Comparison of ENCODE assay signal across 37 cellular contexts in the genomic region with DNA sequence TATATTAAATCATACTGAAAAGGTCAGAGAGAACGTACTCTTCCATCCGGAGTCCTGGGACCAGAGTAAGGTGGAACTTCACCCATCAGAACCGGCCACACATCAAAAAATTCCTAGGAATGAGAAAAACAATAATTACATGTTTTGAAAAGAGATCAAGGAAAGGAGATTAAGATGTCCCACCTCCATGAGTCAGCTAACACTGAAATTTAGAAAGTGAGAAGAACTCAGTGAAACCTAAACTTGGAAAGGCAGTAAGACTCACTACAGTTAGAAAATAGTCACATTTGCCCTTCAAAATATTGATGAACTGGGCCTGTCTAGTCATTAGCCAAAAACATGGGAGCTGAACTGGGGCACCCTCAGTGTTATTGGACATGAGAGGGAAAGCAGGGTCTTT. TPM values are rescaled to one million over a fixed set of nuclear protein-coding genes. Genes with fewer than 3 reads are reported as not detected.
"Had no signal": no experiment of that assay in that cellular context is flagged by ENCODE, and none has a peak within 500 bp of the region (broad histone marks: within the 10 kb centered on the region; RNA-seq: fewer than 3 reads in every experiment).

No MANE protein-coding gene starts in this region.

- H3K9me3 ChIP-seq: adrenal gland had no signal

- H3K9me3 Mint-ChIP-seq: activated B cell treated with CpG ODN at 0.5 μM for 24 hours; activated CD4-positive, alpha-beta memory T cell treated with anti-CD3 and anti-CD28 coated beads for 36 hours; activated CD4-positive, alpha-beta T cell treated with anti-CD3 and anti-CD28 coated beads, Interleukin-2, amount 10 ng/mL, durations not matched to agents 7 days and 5 days; activated CD8-positive, alpha-beta T cell treated with anti-CD3 and anti-CD28 coated beads for 36 hours; activated naive CD4-positive, alpha-beta T cell treated with anti-CD3 and anti-CD28 coated beads for 36 hours; activated naive CD4-positive, alpha-beta T cell treated with anti-CD3 and anti-CD28 coated beads, Interleukin-2, amount 50 U/mL, for 72 hours; activated naive CD8-positive, alpha-beta T cell treated with anti-CD3 and anti-CD28 coated beads for 36 hours; activated T-cell treated with anti-CD3 and anti-CD28 coated beads, Interleukin-2, amount 50 U/mL, for 4 hours; activated T-cell treated with anti-CD3 and anti-CD28 coated beads, Interleukin-2, amount 50 U/mL, for 72 hours; activated T-helper 1 cell treated with anti-CD3 and anti-CD28 coated beads, Interleukin-12 subunit alpha, Interleukin-12 subunit beta, Interleukin-2, Interleukin-4 antibody, amounts not matched to agents 30 ng/mL and 10 ng/mL and 1 ng/mL, durations not matched to agents 14 hours and 24 hours and 36 hours; activated T-helper 17 cell treated with anti-CD3 and anti-CD28 coated beads, Interleukin-2, amount 50 U/mL, for 72 hours; brain; central memory CD8-positive, alpha-beta T cell; T-helper 1 cell treated with Interleukin-12 subunit alpha and Interleukin-12 subunit beta and Interleukin-4 antibody, amounts not matched to agents 30 μg/mL and 1 μg/mL, for 36 hours; T-helper 2 cell treated with Interferon-gamma antibody and Interleukin-4, amounts not matched to agents 5 μg/mL and 100 μg/mL, for 36 hours had no signal

- DNase-seq: activated B cell treated with CpG ODN at 0.5 μM for 24 hours; activated CD4-positive, alpha-beta memory T cell treated with anti-CD3 and anti-CD28 coated beads for 36 hours; activated CD4-positive, alpha-beta T cell treated with anti-CD3 and anti-CD28 coated beads for 48 hours; activated CD4-positive, alpha-beta T cell treated with anti-CD3 and anti-CD28 coated beads, Interleukin-2, amount 10 ng/mL, durations not matched to agents 7 days and 5 days; activated CD4-positive, CD25-positive, alpha-beta regulatory T cell treated with anti-CD3 and anti-CD28 coated beads, Interleukin-2, amount 50 U/mL, for 72 hours; activated CD8-positive, alpha-beta memory T cell treated with anti-CD3 and anti-CD28 coated beads, Interleukin-2, amount 50 U/mL, for 4 hours; activated CD8-positive, alpha-beta T cell treated with anti-CD3 and anti-CD28 coated beads for 36 hours; activated effector memory CD4-positive, alpha-beta T cell treated with anti-CD3 and anti-CD28 coated beads, Interleukin-2, amount 50 U/mL, for 16 hours; activated gamma-delta T cell treated with Interleukin-2 at 50 U/mL for 16 hours; activated naive CD4-positive, alpha-beta T cell; activated naive CD4-positive, alpha-beta T cell treated with anti-CD3 and anti-CD28 coated beads for 36 hours; activated naive CD4-positive, alpha-beta T cell treated with anti-CD3 and anti-CD28 coated beads, Interleukin-2, amount 50 U/mL, for 16 hours; activated naive CD8-positive, alpha-beta T cell treated with anti-CD3 and anti-CD28 coated beads for 36 hours; activated T-cell treated with anti-CD3 and anti-CD28 coated beads for 4 hours; activated T-cell treated with anti-CD3 and anti-CD28 coated beads, Interleukin-2, amount 50 U/mL, for 1 hour; activated T-cell treated with anti-CD3 and anti-CD28 coated beads, Interleukin-2, amount 50 U/mL, for 4 hours; activated T-cell treated with anti-CD3 and anti-CD28 coated beads, Interleukin-2, amount 50 U/mL, for 72 hours; adrenal gland; amygdala; anterior cingulate cortex; caudate nucleus; cerebellar nuclear complex; T-helper 1 cell; T-helper 2 cell; T-helper 9 cell had no signal

- H3K4me3 Mint-ChIP-seq: activated B cell treated with CpG ODN at 0.5 μM for 24 hours; activated CD4-positive, alpha-beta memory T cell treated with anti-CD3 and anti-CD28 coated beads for 36 hours; activated CD4-positive, alpha-beta T cell treated with anti-CD3 and anti-CD28 coated beads, Interleukin-2, amount 10 ng/mL, durations not matched to agents 7 days and 5 days; activated CD8-positive, alpha-beta T cell treated with anti-CD3 and anti-CD28 coated beads for 36 hours; activated naive CD4-positive, alpha-beta T cell treated with anti-CD3 and anti-CD28 coated beads for 36 hours; activated naive CD8-positive, alpha-beta T cell treated with anti-CD3 and anti-CD28 coated beads for 36 hours; activated T-cell treated with anti-CD3 and anti-CD28 coated beads, Interleukin-2, amount 50 U/mL, for 4 hours; activated T-cell treated with anti-CD3 and anti-CD28 coated beads, Interleukin-2, amount 50 U/mL, for 72 hours; activated T-helper 1 cell treated with anti-CD3 and anti-CD28 coated beads, Interleukin-12 subunit alpha, Interleukin-12 subunit beta, Interleukin-2, Interleukin-4 antibody, amounts not matched to agents 30 ng/mL and 10 ng/mL and 1 ng/mL, durations not matched to agents 14 hours and 24 hours and 36 hours; activated T-helper 17 cell treated with anti-CD3 and anti-CD28 coated beads, Interleukin-2, amount 50 U/mL, for 72 hours; brain; central memory CD8-positive, alpha-beta T cell; T-helper 1 cell treated with Interleukin-12 subunit alpha and Interleukin-12 subunit beta and Interleukin-4 antibody, amounts not matched to agents 30 μg/mL and 1 μg/mL, for 36 hours; T-helper 2 cell treated with Interferon-gamma antibody and Interleukin-4, amounts not matched to agents 5 μg/mL and 100 μg/mL, for 36 hours had no signal

- ATAC-seq: activated CD8-positive, alpha-beta T cell treated with anti-CD3 and anti-CD28 coated beads for 36 hours; activated naive CD4-positive, alpha-beta T cell treated with anti-CD3 and anti-CD28 coated beads, Interleukin-2, amount 50 U/mL, for 72 hours; activated T-cell treated with anti-CD3 and anti-CD28 coated beads, Interleukin-2, amount 50 U/mL, for 4 hours; activated T-cell treated with anti-CD3 and anti-CD28 coated beads, Interleukin-2, amount 50 U/mL, for 72 hours; activated T-helper 17 cell treated with anti-CD3 and anti-CD28 coated beads, Interleukin-2, amount 50 U/mL, for 72 hours had no signal

- H3K27me3 ChIP-seq: adrenal gland, ascending aorta, cardiac muscle cell had no signal

- H3K36me3 Mint-ChIP-seq: activated CD4-positive, alpha-beta memory T cell treated with anti-CD3 and anti-CD28 coated beads for 36 hours; activated naive CD4-positive, alpha-beta T cell treated with anti-CD3 and anti-CD28 coated beads, Interleukin-2, amount 50 U/mL, for 72 hours; activated naive CD8-positive, alpha-beta T cell treated with anti-CD3 and anti-CD28 coated beads for 36 hours; brain had no signal

- H3K27ac Mint-ChIP-seq: activated B cell treated with CpG ODN at 0.5 μM for 24 hours; activated CD4-positive, alpha-beta memory T cell treated with anti-CD3 and anti-CD28 coated beads for 36 hours; activated CD4-positive, alpha-beta T cell treated with anti-CD3 and anti-CD28 coated beads, Interleukin-2, amount 10 ng/mL, durations not matched to agents 7 days and 5 days; activated CD8-positive, alpha-beta T cell treated with anti-CD3 and anti-CD28 coated beads for 36 hours; activated naive CD4-positive, alpha-beta T cell treated with anti-CD3 and anti-CD28 coated beads for 36 hours; activated naive CD4-positive, alpha-beta T cell treated with anti-CD3 and anti-CD28 coated beads, Interleukin-2, amount 50 U/mL, for 72 hours; activated naive CD8-positive, alpha-beta T cell treated with anti-CD3 and anti-CD28 coated beads for 36 hours; activated T-cell treated with anti-CD3 and anti-CD28 coated beads, Interleukin-2, amount 50 U/mL, for 72 hours; activated T-helper 1 cell treated with anti-CD3 and anti-CD28 coated beads, Interleukin-12 subunit alpha, Interleukin-12 subunit beta, Interleukin-2, Interleukin-4 antibody, amounts not matched to agents 30 ng/mL and 10 ng/mL and 1 ng/mL, durations not matched to agents 14 hours and 24 hours and 36 hours; activated T-helper 17 cell treated with anti-CD3 and anti-CD28 coated beads, Interleukin-2, amount 50 U/mL, for 72 hours; brain; T-helper 1 cell treated with Interleukin-12 subunit alpha and Interleukin-12 subunit beta and Interleukin-4 antibody, amounts not matched to agents 30 μg/mL and 1 μg/mL, for 36 hours; T-helper 2 cell treated with Interferon-gamma antibody and Interleukin-4, amounts not matched to agents 5 μg/mL and 100 μg/mL, for 36 hours had no signal

- H3K27ac ChIP-seq: adrenal gland, cardiac muscle cell, VCaP had no signal

- H3K27me3 Mint-ChIP-seq: activated B cell treated with CpG ODN at 0.5 μM for 24 hours had no signal

- H3K4me1 Mint-ChIP-seq: activated B cell treated with CpG ODN at 0.5 μM for 24 hours; activated CD4-positive, alpha-beta T cell treated with anti-CD3 and anti-CD28 coated beads, Interleukin-2, amount 10 ng/mL, durations not matched to agents 7 days and 5 days; activated T-helper 17 cell treated with anti-CD3 and anti-CD28 coated beads, Interleukin-2, amount 50 U/mL, for 72 hours; brain; central memory CD8-positive, alpha-beta T cell had no signal

- H3K4me3 ChIP-seq: adrenal gland, ascending aorta, cardiac muscle cell had no signal

- H3K36me3 ChIP-seq: adrenal gland, ascending aorta, cardiac muscle cell had no signal

RNA-seq across cellular contexts. Expression of gene PDE6A, which starts 23.0 kb away (rescaled TPM):
- total RNA-seq: activated B cell treated with CpG ODN at 0.5 μM for 24 hours; activated CD4-positive, alpha-beta memory T cell treated with anti-CD3 and anti-CD28 coated beads for 36 hours; activated CD4-positive, alpha-beta T cell treated with anti-CD3 and anti-CD28 coated beads, Interleukin-2, amount 10 ng/mL, durations not matched to agents 7 days and 5 days; activated CD8-positive, alpha-beta memory T cell treated with anti-CD3 and anti-CD28 coated beads for 36 hours; activated CD8-positive, alpha-beta T cell treated with anti-CD3 and anti-CD28 coated beads for 36 hours; activated naive CD4-positive, alpha-beta T cell treated with anti-CD3 and anti-CD28 coated beads for 36 hours; activated naive CD4-positive, alpha-beta T cell treated with anti-CD3 and anti-CD28 coated beads, Interleukin-2, amount 50 U/mL, for 72 hours; activated naive CD8-positive, alpha-beta T cell treated with anti-CD3 and anti-CD28 coated beads for 36 hours; activated T-cell treated with anti-CD3 and anti-CD28 coated beads, Interleukin-2, amount 50 U/mL, for 4 hours; activated T-helper 1 cell treated with anti-CD3 and anti-CD28 coated beads, Interleukin-12 subunit alpha, Interleukin-12 subunit beta, Interleukin-2, Interleukin-4 antibody, amounts not matched to agents 30 ng/mL and 10 ng/mL and 1 ng/mL, durations not matched to agents 14 hours and 24 hours and 36 hours; activated T-helper 17 cell treated with anti-CD3 and anti-CD28 coated beads, Interleukin-2, amount 50 U/mL, for 72 hours; ascending aorta; bronchial epithelial cell; cardiac muscle cell had no signal
